Comparison of ENCODE assay signal across 12 cellular contexts in genomic region chr14:54606178-54606577, GRCh38. TPM values are rescaled to one million over a fixed set of nuclear protein-coding genes. Genes with fewer than 3 reads are reported as not detected.
DNase-seq lines count a peak whose midpoint lies in the region; ATAC-seq and TF ChIP-seq lines count a peak whose summit lies in the region.
"Had no signal": no experiment of that assay in that cellular context is flagged by ENCODE, and none has a peak within 500 bp of the region (broad histone marks: within the 10 kb centered on the region; RNA-seq: fewer than 3 reads in every experiment).

No MANE protein-coding gene starts in this region.

- H3K9me3 ChIP-seq in A673 (ENCODE audit: low read depth, low read length, poor library complexity, severe bottlenecking) (no peaks in the 10 kb centered on the region), mesodermal cell (ENCODE audit: control insufficient read depth, low read length) (peaks cover 11% of the 10 kb centered on the region)
- H3K9me3 ChIP-seq: stomach had no signal

- H3K27ac ChIP-seq in A673 (ENCODE audit: low read depth, low read length, poor library complexity, severe bottlenecking) (no peak overlapping the region), mesodermal cell (ENCODE audit: low read depth, low read length, severe bottlenecking) (peak overlapping the region; percentile 11)

- no peaks in the 10 kb centered on the region for H3K36me3 ChIP-seq in A673 (ENCODE audit: insufficient read depth, low read length, poor library complexity, severe bottlenecking)
- peaks cover 48% of the 10 kb centered on the region for H3K36me3 ChIP-seq in mesodermal cell (ENCODE audit: control insufficient read depth, insufficient read depth, low read length)
- H3K36me3 ChIP-seq: stomach had no signal

- H3K4me1 ChIP-seq in A673 (ENCODE audit: insufficient read depth, low read length, poor library complexity, severe bottlenecking) (peaks cover 11% of the 10 kb centered on the region), mesodermal cell (ENCODE audit: control insufficient read depth, insufficient read depth, low read length, poor library complexity, severe bottlenecking) (peaks cover 22% of the 10 kb centered on the region)

- DNase-seq in A673 (ENCODE audit: low spot score) (peak; percentile 21), M059J (ENCODE audit: low read depth) (peak; percentile 87), fibroblast of gingiva (ENCODE audit: low read depth) (peak; percentile 83), NAMALWA (ENCODE audit: low spot score) (no peak), HT-29 (ENCODE audit: low spot score) (no peak)
- no peak for DNase-seq in activated naive CD4-positive, alpha-beta T cell treated with Interleukin-2 at 50 U/mL for 16 hours
- DNase-seq: ACHN; activated T-cell treated with anti-CD3 and anti-CD28 coated beads, Interleukin-2, amount 50 U/mL, for 24 hours; midbrain; stomach had no signal

- H3K4me3 ChIP-seq in A673 (ENCODE audit: low read depth, low read length, poor library complexity, severe bottlenecking) (no peak overlapping the region), mesodermal cell (ENCODE audit: extremely low read depth, insufficient read depth, low read length, poor library complexity, severe bottlenecking) (no peak overlapping the region)
- H3K4me3 ChIP-seq: stomach had no signal

- intact Hi-C loops in A673 (cut with micrococcal nuclease; ENCODE audit: unreplicated experiment), result no loop called here

- TF ChIP-seq CTCF in A673 (conservative IDR thresholded peaks at IDR 0.05; ENCODE audit: low read depth, low read length), result no peak

- H3K27me3 ChIP-seq in A673 (replicated peaks; ENCODE audit: insufficient read depth, low read depth, low read length, poor library complexity), result no peaks in the 10 kb centered on the region
- H3K27me3 ChIP-seq: stomach had no signal

- BruUV-seq in A673 (replicated peaks; lab: Mats Ljungman, UMichigan), result no TSS peak

- POLR2A ChIA-PET in A673 (lab: Charles Lee; ENCODE audit: low non-redundant PET), result interaction anchor here (0.5 kb wide), 1 partner anchor 449 kb away, joined by 4 read pairs; no protein-coding TSS in a partner anchor

- no peak for ATAC-seq in GM21528 (IDR thresholded peaks at IDR 0.05; ENCODE audit: low FRiP score, unreplicated experiment)

- WGBS in mesodermal cell (ENCODE audit: insufficient coverage in 2 of 2), 2 experiments, result 78 to 88% methylated on average over 5 to 9 of the region's 10 CpGs

- CTCF ChIA-PET in A673 (lab: Charles Lee), result no interaction called here

RNA-seq across cellular contexts. Expression of gene SAMD4A, which starts 39.2 kb away (rescaled TPM):
- total RNA-seq in A673 (2021), result 19.8 and 26.5 TPM in 2 replicates
- 3.8 and 7.7 TPM in 2 replicates for total RNA-seq in M059J (2014; rRNA removed; shearing (Covaris generic))
- 19.8 TPM for polyA plus RNA-seq in mesodermal cell (2013, experiment 1 of 2)
- polyA plus RNA-seq in mesodermal cell (2013, experiment 2 of 2), result 20.1 TPM
- 9.0 and 9.5 TPM in 2 replicates for total RNA-seq in HT-29 (2014; rRNA removed; shearing (Covaris generic))

Comparison
In these comparisons a context has a peak if more than half of its experiments do, and no peak if none do; other contexts are left out.
1. DNase-seq: peak in A673 (single experiment), M059J (single experiment) and fibroblast of gingiva (single experiment); none in NAMALWA (single experiment), activated naive CD4-positive, alpha-beta T cell treated with Interleukin-2 at 50 U/mL for 16 hours (single experiment) and HT-29 (single experiment).